13 cellular contexts compared by ENCODE assay signal in the genomic region with DNA sequence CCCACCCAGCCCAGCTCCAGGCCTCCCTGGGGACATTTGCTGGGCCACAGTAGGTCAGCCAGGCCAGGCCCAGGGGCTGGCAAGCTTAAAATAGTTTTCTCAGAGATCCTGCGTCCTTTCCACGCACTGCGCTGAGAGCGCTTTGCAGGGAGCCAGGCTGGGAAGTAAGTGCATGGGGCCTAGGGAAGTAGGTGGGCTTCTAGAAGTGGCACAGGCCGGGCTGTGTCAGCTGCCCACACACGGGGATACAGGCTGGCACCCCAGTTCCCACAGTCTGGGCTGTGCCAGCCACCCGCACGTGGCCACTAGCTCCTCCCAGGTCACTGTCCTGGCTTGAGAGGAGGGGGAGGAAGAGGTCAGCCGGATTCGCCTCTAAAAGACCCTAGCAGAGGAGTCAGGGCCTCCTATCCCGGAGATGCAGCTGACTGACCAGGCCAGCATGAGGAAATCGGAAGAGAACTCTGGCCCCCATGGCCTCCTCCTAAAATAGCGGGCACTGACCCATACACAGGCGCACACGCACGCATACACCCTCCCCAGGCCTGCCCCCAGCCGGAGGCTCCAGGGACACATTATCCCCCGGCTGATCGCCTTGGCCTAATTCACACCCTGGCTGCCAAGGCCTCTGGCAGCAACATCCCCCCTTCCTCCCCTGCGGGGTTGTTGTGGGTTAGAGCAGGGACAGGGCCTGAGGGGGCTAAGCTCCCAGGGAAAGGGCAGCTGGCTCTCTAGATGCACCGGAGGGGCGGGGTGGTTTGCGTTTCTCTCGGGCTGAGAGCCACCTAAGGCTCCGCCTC. TPM values are rescaled to one million over a fixed set of nuclear protein-coding genes. Genes with fewer than 3 reads are reported as not detected.
DNase-seq lines count a peak whose midpoint lies in the region; ATAC-seq and TF ChIP-seq lines count a peak whose summit lies in the region.
"Had no signal": no experiment of that assay in that cellular context is flagged by ENCODE, and none has a peak within 500 bp of the region (broad histone marks: within the 10 kb centered on the region; RNA-seq: fewer than 3 reads in every experiment).

No MANE protein-coding gene starts in this region.

- H3K4me3 ChIP-seq in PC-3 (ENCODE audit: low read length) = no peak overlapping the region
- H3K4me3 ChIP-seq: ascending aorta, lung had no signal

- H3K27me3 Mint-ChIP-seq in CD4-positive, alpha-beta T cell = no peaks in the 10 kb centered on the region

- H3K4me2 ChIP-seq in PC-3 (ENCODE audit: low read length) = no peak overlapping the region

- H3K9ac ChIP-seq in PC-3 (ENCODE audit: low read length) = no peak overlapping the region

- no peaks in the 10 kb centered on the region for H3K9me3 Mint-ChIP-seq in CD4-positive, alpha-beta T cell
- H3K9me3 Mint-ChIP-seq: endodermal cell had no signal

- no peaks in the 10 kb centered on the region for H3K9me3 ChIP-seq in CD4-positive, alpha-beta T cell (ENCODE audit: control insufficient read depth, low read length)
- no peaks in the 10 kb centered on the region for H3K9me3 ChIP-seq in PC-3 (ENCODE audit: low read length)
- H3K9me3 ChIP-seq: ascending aorta had no signal

- no peaks in the 10 kb centered on the region for H3F3A ChIP-seq in PC-3 (ENCODE audit: low read length, unreplicated experiment)

- H3K4me1 Mint-ChIP-seq in CD4-positive, alpha-beta T cell (ENCODE audit: low read depth) = peaks cover 30% of the 10 kb centered on the region

- no peaks in the 10 kb centered on the region for H3K9me2 ChIP-seq in PC-3 (replicated peaks; ENCODE audit: low read length)

- no peaks in the 10 kb centered on the region for H3K27me3 ChIP-seq in CD4-positive, alpha-beta T cell (ENCODE audit: control insufficient read depth, insufficient read depth, low read length)
- no peaks in the 10 kb centered on the region for H3K27me3 ChIP-seq in PC-3 (ENCODE audit: low read length)

- BruUV-seq in PC-3 (replicated peaks; lab: Mats Ljungman, UMichigan) = no TSS peak

- TF ChIP-seq CTCF in CD4-positive, alpha-beta T cell (IDR thresholded peaks at IDR 0.05) = no peak
- TF ChIP-seq CTCF in PC-3 (conservative IDR thresholded peaks at IDR 0.05; ENCODE audit: low read depth, low read length) = no peak

- H2AFZ ChIP-seq in PC-3 (ENCODE audit: low read length) = no peak overlapping the region

- H3K27ac Mint-ChIP-seq in CD4-positive, alpha-beta T cell = peak overlapping the region; percentile 53
- H3K27ac Mint-ChIP-seq: endodermal cell had no signal

- peaks cover 92% of the 10 kb centered on the region for H4K20me1 ChIP-seq in PC-3 (ENCODE audit: low read length)

- CTCF ChIA-PET in CD4-positive, alpha-beta T cell (lab: Charles Lee) = no interaction called here
- CTCF ChIA-PET in PC-3 (lab: Charles Lee) = no interaction called here

- H3K36me3 Mint-ChIP-seq in CD4-positive, alpha-beta T cell (ENCODE audit: low read depth) = peaks cover 4% of the 10 kb centered on the region

- DNase-seq in CD4-positive, alpha-beta T cell = no peak
- peak; percentile 18 for DNase-seq in NCI-H69 (lab: John Stamatoyannopoulos, UW)
- DNase-seq in fibroblast of the conjunctiva (ENCODE audit: low read depth) = peak; percentile 17
- DNase-seq in sciatic nerve (ENCODE audit: low spot score) = peak; percentile 77
- no peak for DNase-seq in stimulated activated naive CD4-positive, alpha-beta T cell (lab: John Stamatoyannopoulos, UW)
- no peak for DNase-seq in PC-3
- DNase-seq: activated T-cell treated with anti-CD3 and anti-CD28 coated beads, Interleukin-2, amount 50 U/mL, for 1 hour; endodermal cell; stimulated activated CD4-positive, alpha-beta T cell treated with anti-CD3 and anti-CD28 coated beads, Interleukin-4, amount 100 ng/mL, for 4 hours had no signal

- H3K36me3 ChIP-seq in PC-3 (ENCODE audit: low read depth, low read length) = peaks cover 55% of the 10 kb centered on the region; the same call in 1 of the 2 replicates
- H3K36me3 ChIP-seq: ascending aorta had no signal

- H3K79me2 ChIP-seq in PC-3 (ENCODE audit: low read length) = peaks cover 99% of the 10 kb centered on the region

- H3K4me3 Mint-ChIP-seq in CD4-positive, alpha-beta T cell = no peak overlapping the region
- H3K4me3 Mint-ChIP-seq: endodermal cell had no signal

- H3K4me1 ChIP-seq in PC-3 (ENCODE audit: insufficient read depth, low read length) = peaks cover 67% of the 10 kb centered on the region

- POLR2A ChIA-PET in CD4-positive, alpha-beta T cell (lab: Charles Lee) = no interaction called here
- POLR2A ChIA-PET in PC-3 (lab: Charles Lee; ENCODE audit: unreplicated experiment) = no interaction called here

- no peak overlapping the region for H3K27ac ChIP-seq in CD4-positive, alpha-beta T cell (ENCODE audit: low read depth, low read length)
- H3K27ac ChIP-seq in PC-3 (ENCODE audit: low read length) = no peak overlapping the region

- intact Hi-C loops in CD4-positive, alpha-beta T cell (cut with DNase I, micrococcal nuclease) = no loop called here
- intact Hi-C loops in sciatic nerve (cut with DNase I) (no loop called here), PC-3 (cut with micrococcal nuclease) (no loop called here)

- no peak for ATAC-seq in CD4-positive, alpha-beta T cell (ENCODE audit: poor library complexity)
- ATAC-seq in sciatic nerve (peak; percentile 59), HG03175 (IDR thresholded peaks at IDR 0.05; ENCODE audit: unreplicated experiment) (no peak), HG03025 (IDR thresholded peaks at IDR 0.05; ENCODE audit: low FRiP score, unreplicated experiment) (no peak), PC-3 (no peak)

RNA-seq across cellular contexts. Expression of a gene that starts 5.4 kb away (rescaled TPM):
- total RNA-seq in CD4-positive, alpha-beta T cell = 1 to 10 TPM; 2.3 to 2.5 TPM
- total RNA-seq in sciatic nerve = 31.1 TPM
- 161 and 162 TPM in 2 replicates for total RNA-seq in PC-3 (2014; rRNA removed)

Comparison
In these comparisons a context has a peak if more than half of its experiments do, and no peak if none do; other contexts are left out.
1. DNase-seq: peak in NCI-H69 (single experiment), fibroblast of the conjunctiva (single experiment) and sciatic nerve (single experiment); none in CD4-positive, alpha-beta T cell (0 of 10), stimulated activated naive CD4-positive, alpha-beta T cell (0 of 6) and PC-3 (single experiment).